ENCODE assay signal across 16 cellular contexts in genomic region chr5:178419196-178419595, GRCh38.
"Had no signal": no experiment of that assay in that cellular context is flagged by ENCODE, and none has a peak within 500 bp of the region (broad histone marks: within the 10 kb centered on the region; RNA-seq: fewer than 3 reads in every experiment).

No MANE protein-coding gene starts in this region.

- H3K9me3 ChIP-seq: left lung, pancreas, spleen, thoracic aorta, upper lobe of right lung had no signal

- H3K36me3 Mint-ChIP-seq: activated naive CD4-positive, alpha-beta T cell treated with anti-CD3 and anti-CD28 coated beads, Interleukin-2, amount 50 U/mL, for 72 hours; stimulated activated memory B cell treated with anti-CD40 and anti-IgM and Interleukin-4, amounts not matched to agents 10 μg/mL and 1 μg/mL and 100 μg/mL, for 72 hours had no signal

- H3K27ac Mint-ChIP-seq: activated naive CD4-positive, alpha-beta T cell treated with anti-CD3 and anti-CD28 coated beads, Interleukin-2, amount 50 U/mL, for 72 hours; stimulated activated memory B cell treated with anti-CD40 and anti-IgM and Interleukin-4, amounts not matched to agents 10 μg/mL and 1 μg/mL and 100 μg/mL, for 72 hours had no signal

- DNase-seq: activated CD4-positive, alpha-beta T cell treated with anti-CD3 and anti-CD28 coated beads, Interleukin-2, amount 50 U/mL, for 4 hours; activated gamma-delta T cell treated with Interleukin-2 at 50 U/mL for 16 hours; amniotic stem cell; foreskin keratinocyte; hippocampal formation; left lung; mammary epithelial cell; spleen; stimulated activated CD4-positive, alpha-beta T cell treated with anti-CD3 and anti-CD28 coated beads, Interleukin-4, amount 100 ng/mL, for 4 hours; T-helper 2 cell; upper lobe of right lung had no signal

- H3K4me3 ChIP-seq: left lung, pancreas, spleen, thoracic aorta, upper lobe of right lung had no signal

- H3K9me3 Mint-ChIP-seq: activated naive CD4-positive, alpha-beta T cell treated with anti-CD3 and anti-CD28 coated beads, Interleukin-2, amount 50 U/mL, for 72 hours; stimulated activated memory B cell treated with anti-CD40 and anti-IgM and Interleukin-4, amounts not matched to agents 10 μg/mL and 1 μg/mL and 100 μg/mL, for 72 hours had no signal

- H3K27me3 ChIP-seq: foreskin keratinocyte, pancreas, upper lobe of right lung had no signal

- H3K36me3 ChIP-seq: left lung, pancreas, spleen, thoracic aorta, upper lobe of right lung, WERI-Rb-1 had no signal

- H3K4me1 ChIP-seq: foreskin keratinocyte, left lung, pancreas, upper lobe of right lung had no signal

- H3K4me3 Mint-ChIP-seq: stimulated activated memory B cell treated with anti-CD40 and anti-IgM and Interleukin-4, amounts not matched to agents 10 μg/mL and 1 μg/mL and 100 μg/mL, for 72 hours had no signal

- H3K27me3 Mint-ChIP-seq: stimulated activated memory B cell treated with anti-CD40 and anti-IgM and Interleukin-4, amounts not matched to agents 10 μg/mL and 1 μg/mL and 100 μg/mL, for 72 hours had no signal

- H3K27ac ChIP-seq: foreskin keratinocyte, left lung, pancreas, spleen, thoracic aorta, upper lobe of right lung, WERI-Rb-1 had no signal
